1 cellular context compared by ENCODE assay signal in the genomic region with DNA sequence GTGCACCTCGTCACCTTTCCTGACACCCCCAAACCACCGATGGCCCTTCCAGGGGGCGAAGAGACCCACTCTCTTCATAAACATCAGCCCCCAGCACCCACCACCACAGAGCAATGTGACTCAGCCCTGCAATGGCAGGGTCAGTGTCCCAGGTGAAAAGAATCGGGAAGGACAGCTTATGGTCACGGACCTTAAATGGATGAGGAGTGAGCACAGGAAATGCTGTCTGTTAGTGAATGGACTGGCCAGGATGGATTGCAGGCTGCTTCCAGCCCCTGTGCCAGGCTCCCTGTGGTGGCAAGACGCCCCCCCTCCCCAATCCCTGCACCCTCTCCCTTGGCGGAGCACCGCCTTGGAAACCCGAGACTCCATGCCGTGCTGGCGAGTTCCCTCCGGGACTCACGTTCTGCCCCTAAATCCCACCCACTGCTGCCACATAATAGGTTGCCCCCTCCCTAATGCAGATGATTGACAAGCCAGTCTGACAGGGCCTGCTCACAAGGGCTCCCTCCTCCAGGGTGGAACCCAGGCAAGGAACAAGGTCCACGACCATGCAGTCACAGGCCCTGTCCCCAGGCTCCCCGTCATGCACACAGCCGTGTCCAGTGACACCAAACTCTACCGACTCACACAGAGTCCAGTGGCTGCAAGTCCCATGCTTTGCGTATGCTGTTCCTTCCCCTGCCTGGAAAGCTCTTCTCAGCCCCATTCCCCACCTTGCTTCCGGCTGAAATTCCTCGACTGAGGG.
TF ChIP-seq lines count a peak whose summit lies in the region.

No MANE protein-coding gene starts in this region.

TF ChIP-seq in HepG2, 621 proteins besides CTCF, POLR2A, EP300 and RAD21 (continued from another document):
- TF ChIP-seq PBX3 (CRISPR knock-in tag; IDR thresholded peaks at IDR 0.05; ENCODE audit: borderline replicate concordance) (no peak), RAD51 (IDR thresholded peaks at IDR 0.05; ENCODE audit: borderline replicate concordance) (no peak), MIER2 (CRISPR knock-in tag; IDR thresholded peaks at IDR 0.05) (no peak), IKZF4 (CRISPR knock-in tag; IDR thresholded peaks at IDR 0.05; ENCODE audit: borderline replicate concordance, low read depth, not compliant biosample characterization) (no peak), YEATS4 (CRISPR knock-in tag; IDR thresholded peaks at IDR 0.05; ENCODE audit: borderline replicate concordance) (peak; percentile 40; the same call in 1 of the 2 replicates), ELK4 (CRISPR knock-in tag; IDR thresholded peaks at IDR 0.05; ENCODE audit: borderline replicate concordance) (no peak), CENPX (CRISPR knock-in tag; IDR thresholded peaks at IDR 0.05) (no peak), BRCA1 (CRISPR knock-in tag; IDR thresholded peaks at IDR 0.05) (no peak), ZNF746 (CRISPR knock-in tag; IDR thresholded peaks at IDR 0.05) (no peak), ZNF747 (CRISPR knock-in tag; IDR thresholded peaks at IDR 0.05; ENCODE audit: borderline replicate concordance) (no peak), ZNF331 (CRISPR knock-in tag; IDR thresholded peaks at IDR 0.05) (peak; percentile 7; the same call in 1 of the 2 replicates), ZNF557 (CRISPR knock-in tag; IDR thresholded peaks at IDR 0.05) (no peak), FOXM1 (CRISPR knock-in tag; IDR thresholded peaks at IDR 0.05) (no peak), U2AF2 (IDR thresholded peaks at IDR 0.05; ENCODE audit: low read depth, low read length) (no peak), AHDC1 (CRISPR knock-in tag; IDR thresholded peaks at IDR 0.05; ENCODE audit: borderline replicate concordance) (peak; percentile 74), ATF1 (CRISPR knock-in tag; IDR thresholded peaks at IDR 0.05) (no peak), E2F2 (CRISPR knock-in tag; IDR thresholded peaks at IDR 0.05; ENCODE audit: borderline replicate concordance) (no peak), FOXP4 (CRISPR knock-in tag; IDR thresholded peaks at IDR 0.05) (peak; percentile 50), RFX1 (IDR thresholded peaks at IDR 0.05) (0 out of 2 replicates have a peak, but pooled peaks have one; percentile 3)
- TF ChIP-seq, protein P1, sequence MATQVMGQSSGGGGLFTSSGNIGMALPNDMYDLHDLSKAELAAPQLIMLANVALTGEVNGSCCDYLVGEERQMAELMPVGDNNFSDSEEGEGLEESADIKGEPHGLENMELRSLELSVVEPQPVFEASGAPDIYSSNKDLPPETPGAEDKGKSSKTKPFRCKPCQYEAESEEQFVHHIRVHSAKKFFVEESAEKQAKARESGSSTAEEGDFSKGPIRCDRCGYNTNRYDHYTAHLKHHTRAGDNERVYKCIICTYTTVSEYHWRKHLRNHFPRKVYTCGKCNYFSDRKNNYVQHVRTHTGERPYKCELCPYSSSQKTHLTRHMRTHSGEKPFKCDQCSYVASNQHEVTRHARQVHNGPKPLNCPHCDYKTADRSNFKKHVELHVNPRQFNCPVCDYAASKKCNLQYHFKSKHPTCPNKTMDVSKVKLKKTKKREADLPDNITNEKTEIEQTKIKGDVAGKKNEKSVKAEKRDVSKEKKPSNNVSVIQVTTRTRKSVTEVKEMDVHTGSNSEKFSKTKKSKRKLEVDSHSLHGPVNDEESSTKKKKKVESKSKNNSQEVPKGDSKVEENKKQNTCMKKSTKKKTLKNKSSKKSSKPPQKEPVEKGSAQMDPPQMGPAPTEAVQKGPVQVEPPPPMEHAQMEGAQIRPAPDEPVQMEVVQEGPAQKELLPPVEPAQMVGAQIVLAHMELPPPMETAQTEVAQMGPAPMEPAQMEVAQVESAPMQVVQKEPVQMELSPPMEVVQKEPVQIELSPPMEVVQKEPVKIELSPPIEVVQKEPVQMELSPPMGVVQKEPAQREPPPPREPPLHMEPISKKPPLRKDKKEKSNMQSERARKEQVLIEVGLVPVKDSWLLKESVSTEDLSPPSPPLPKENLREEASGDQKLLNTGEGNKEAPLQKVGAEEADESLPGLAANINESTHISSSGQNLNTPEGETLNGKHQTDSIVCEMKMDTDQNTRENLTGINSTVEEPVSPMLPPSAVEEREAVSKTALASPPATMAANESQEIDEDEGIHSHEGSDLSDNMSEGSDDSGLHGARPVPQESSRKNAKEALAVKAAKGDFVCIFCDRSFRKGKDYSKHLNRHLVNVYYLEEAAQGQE (IDR thresholded peaks at IDR 0.05; ENCODE audit: borderline replicate concordance in 1 of 2, low read depth in 1 of 2, low read length in 2 of 2), result no peak
- TF ChIP-seq, protein P2, sequence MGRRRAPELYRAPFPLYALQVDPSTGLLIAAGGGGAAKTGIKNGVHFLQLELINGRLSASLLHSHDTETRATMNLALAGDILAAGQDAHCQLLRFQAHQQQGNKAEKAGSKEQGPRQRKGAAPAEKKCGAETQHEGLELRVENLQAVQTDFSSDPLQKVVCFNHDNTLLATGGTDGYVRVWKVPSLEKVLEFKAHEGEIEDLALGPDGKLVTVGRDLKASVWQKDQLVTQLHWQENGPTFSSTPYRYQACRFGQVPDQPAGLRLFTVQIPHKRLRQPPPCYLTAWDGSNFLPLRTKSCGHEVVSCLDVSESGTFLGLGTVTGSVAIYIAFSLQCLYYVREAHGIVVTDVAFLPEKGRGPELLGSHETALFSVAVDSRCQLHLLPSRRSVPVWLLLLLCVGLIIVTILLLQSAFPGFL (CRISPR knock-in tag; IDR thresholded peaks at IDR 0.05), result no peak
- TF ChIP-seq, protein P3, sequence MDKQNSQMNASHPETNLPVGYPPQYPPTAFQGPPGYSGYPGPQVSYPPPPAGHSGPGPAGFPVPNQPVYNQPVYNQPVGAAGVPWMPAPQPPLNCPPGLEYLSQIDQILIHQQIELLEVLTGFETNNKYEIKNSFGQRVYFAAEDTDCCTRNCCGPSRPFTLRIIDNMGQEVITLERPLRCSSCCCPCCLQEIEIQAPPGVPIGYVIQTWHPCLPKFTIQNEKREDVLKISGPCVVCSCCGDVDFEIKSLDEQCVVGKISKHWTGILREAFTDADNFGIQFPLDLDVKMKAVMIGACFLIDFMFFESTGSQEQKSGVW (CRISPR knock-in tag; IDR thresholded peaks at IDR 0.05; ENCODE audit: borderline replicate concordance), result no peak
